In genomic region chr7:56483861-56484550, GRCh38 we compare ENCODE assay signal across 27 cellular contexts.
"Had no signal": no experiment of that assay in that cellular context is flagged by ENCODE, and none has a peak within 500 bp of the region (broad histone marks: within the 10 kb centered on the region; RNA-seq: fewer than 3 reads in every experiment).

No MANE protein-coding gene starts in this region.

- DNase-seq: activated B cell treated with CpG ODN at 0.5 μM for 24 hours; activated CD4-positive, alpha-beta memory T cell treated with anti-CD3 and anti-CD28 coated beads, Interleukin-2, amount 10 ng/mL, durations not matched to agents 7 days and 5 days; activated CD4-positive, alpha-beta T cell treated with anti-CD3 and anti-CD28 coated beads, Interleukin-2, amount 10 ng/mL, durations not matched to agents 7 days and 5 days; activated CD4-positive, alpha-beta T cell treated with anti-CD3 and anti-CD28 coated beads, Interleukin-2, amount 50 U/mL, for 4 hours; activated CD8-positive, alpha-beta memory T cell treated with anti-CD3 and anti-CD28 coated beads for 24 hours; activated effector memory CD4-positive, alpha-beta T cell treated with Interleukin-2 at 50 U/mL for 16 hours; activated naive CD4-positive, alpha-beta T cell; activated naive CD4-positive, alpha-beta T cell treated with anti-CD3 and anti-CD28 coated beads, Interleukin-2, amount 10 ng/mL, durations not matched to agents 7 days and 5 days; activated naive CD8-positive, alpha-beta T cell treated with anti-CD3 and anti-CD28 coated beads, Interleukin-2, amount 10 ng/mL, durations not matched to agents 7 days and 5 days; activated T-cell treated with anti-CD3 and anti-CD28 coated beads, Interleukin-2, amount 50 U/mL, for 4 hours; body of pancreas; caudate nucleus; cortex of kidney; dermis blood vessel endothelial cell; effector CD4-positive, alpha-beta T cell; effector memory CD8-positive, alpha-beta T cell; erythroblast; foreskin keratinocyte; gastrocnemius medialis; glutamatergic neuron; heart left ventricle; T-helper 1 cell; T-helper 17 cell; T1000; WERI-Rb-1 had no signal

- H3K4me3 ChIP-seq: body of pancreas, esophagus muscularis mucosa, gastrocnemius medialis, heart left ventricle had no signal

- H3K36me3 ChIP-seq: esophagus muscularis mucosa, gastrocnemius medialis, heart left ventricle, WERI-Rb-1 had no signal

- FAIRE-seq: colon had no signal

- H3K27me3 ChIP-seq: body of pancreas, esophagus muscularis mucosa, foreskin keratinocyte, gastrocnemius medialis, heart left ventricle had no signal
